ENCODE assay signal across 8 cellular contexts in genomic region chr20:34558320-34559202, GRCh38. TPM values are rescaled to one million over a fixed set of nuclear protein-coding genes. Genes with fewer than 3 reads are reported as not detected.
DNase-seq lines count a peak whose midpoint lies in the region; ATAC-seq and TF ChIP-seq lines count a peak whose summit lies in the region.

Gene MAP1LC3A, plus strand, starts transcription at chr20:34558718. Its CDS starts 151 bp downstream, at chr20:34558869.

- H3K4me3 ChIP-seq in ectodermal cell (ENCODE audit: insufficient read depth, low read depth, low read length) (peak within 1 kb of the TSS; percentile 52), lower leg skin (ENCODE audit: low read depth, poor library complexity, severe bottlenecking) (peak within 1 kb of the TSS; percentile 43)

- H3K9me3 ChIP-seq in ectodermal cell (ENCODE audit: control insufficient read depth, low read length): no peaks in the 10 kb centered on the region

- ATAC-seq in GM19351 (IDR thresholded peaks at IDR 0.05; ENCODE audit: unreplicated experiment) (peak; percentile 62), GM21367 (IDR thresholded peaks at IDR 0.05; ENCODE audit: unreplicated experiment) (no peak)

- H3K27ac ChIP-seq in ectodermal cell (ENCODE audit: insufficient read depth, low read depth, low read length, poor library complexity, severe bottlenecking): peak within 1 kb of the TSS; percentile 60

- H3K27me3 ChIP-seq in ectodermal cell (ENCODE audit: control insufficient read depth, insufficient read depth, low read length, poor library complexity, severe bottlenecking): peaks cover 10% of the 10 kb centered on the region

- TF ChIP-seq POLR2A in lower leg skin (IDR thresholded peaks at IDR 0.05): no peak

- no peaks in the 10 kb centered on the region for H3K36me3 ChIP-seq in ectodermal cell (ENCODE audit: control insufficient read depth, insufficient read depth, low read length)

- intact Hi-C loops in lower leg skin (cut with DNase I; ENCODE audit: low total_unique reads): no loop called here

- TF ChIP-seq CTCF in lower leg skin (IDR thresholded peaks at IDR 0.05): no peak

- H3K4me1 ChIP-seq in ectodermal cell (ENCODE audit: control insufficient read depth, insufficient read depth, low read length): no peaks in the 10 kb centered on the region

- WGBS in ectodermal cell, 2 experiments: 3 to 4% methylated on average over 100 of the region's 100 CpGs
- 0 to 3% methylated on average over 34 to 59 of the region's 100 CpGs for WGBS in lower leg skin, 2 donors

- DNase-seq in AG08396 (ENCODE audit: low spot score) (peak; percentile 99), NCI-H146 treated with DMSO at 0.1 percent for 48 hours (lab: John Stamatoyannopoulos, UW; ENCODE audit: unreplicated experiment) (peak; percentile 14), lower leg skin (ENCODE audit: low spot score in 2 of 2) (peak; percentile 93 to 99)
- DNase-seq in activated CD8-positive, alpha-beta memory T cell treated with anti-CD3 and anti-CD28 coated beads for 24 hours: peak; percentile 94
- peak; percentile 85 to 90 for DNase-seq in stimulated activated CD4-positive, alpha-beta T cell treated with anti-CD3 and anti-CD28 coated beads, Interleukin-2, amount 100 ng/mL, for 48 hours

RNA-seq across cellular contexts. Expression of gene MAP1LC3A, which starts in this region (rescaled TPM):
- 11.9 TPM for polyA plus RNA-seq in ectodermal cell (2013, experiment 1 of 4)
- polyA plus RNA-seq in ectodermal cell (2013, experiment 2 of 4): 11.5 TPM
- 15.2 TPM for polyA plus RNA-seq in ectodermal cell (2013, experiment 3 of 4)
- polyA plus RNA-seq in ectodermal cell (2013, experiment 4 of 4): 17.5 TPM
- total RNA-seq in lower leg skin: 100 to 1,000 TPM; 127 to 293 (median 147) TPM

Comparison
In these comparisons a context has a peak if more than half of its experiments do, and no peak if none do; other contexts are left out.
1. DNase-seq: peak in every context shown above with its lines; median percentile 99 in AG08396; 96 in lower leg skin; 94 in activated CD8-positive, alpha-beta memory T cell treated with anti-CD3 and anti-CD28 coated beads for 24 hours; 88 in stimulated activated CD4-positive, alpha-beta T cell treated with anti-CD3 and anti-CD28 coated beads, Interleukin-2, amount 100 ng/mL, for 48 hours; 14 in NCI-H146 treated with DMSO at 0.1 percent for 48 hours.